31 cellular contexts compared by ENCODE assay signal in genomic region chr4:179151770-179152169, GRCh38.
"Had no signal": no experiment of that assay in that cellular context is flagged by ENCODE, and none has a peak within 500 bp of the region (broad histone marks: within the 10 kb centered on the region; RNA-seq: fewer than 3 reads in every experiment).

No MANE protein-coding gene starts in this region.

- DNase-seq: activated CD4-positive, alpha-beta T cell treated with anti-CD3 and anti-CD28 coated beads, Interleukin-2, amount 10 ng/mL, durations not matched to agents 24 days and 14 days; activated CD4-positive, alpha-beta T cell treated with anti-CD3 and anti-CD28 coated beads, Interleukin-2, amount 50 U/mL, for 4 hours; activated CD8-positive, alpha-beta T cell treated with anti-CD3 and anti-CD28 coated beads for 36 hours; activated effector memory CD4-positive, alpha-beta T cell treated with anti-CD3 and anti-CD28 coated beads, Interleukin-2, amount 50 U/mL, for 16 hours; activated naive CD4-positive, alpha-beta T cell; activated naive CD4-positive, alpha-beta T cell treated with anti-CD3 and anti-CD28 coated beads, Interleukin-2, amount 50 U/mL, for 16 hours; activated naive CD8-positive, alpha-beta T cell treated with anti-CD3 and anti-CD28 coated beads for 36 hours; activated T-cell treated with anti-CD3 and anti-CD28 coated beads, Interleukin-2, amount 50 U/mL, for 1 hour; activated T-cell treated with anti-CD3 and anti-CD28 coated beads, Interleukin-2, amount 50 U/mL, for 72 hours; amniotic stem cell; aorta; Karpas-422; KBM-7; NCI-H1048; NCI-H1105 treated with DMSO at 0.1 percent for 48 hours; NCI-H1436; NCI-H1694; NCI-H1930; NCI-H2081 treated with DMSO at 0.1 percent for 48 hours; NCI-H345; NCI-H524 treated with DMSO at 0.1 percent for 48 hours; PC-9; SIG-M5; T-cell; T-helper 17 cell had no signal

- H3K9me3 Mint-ChIP-seq: activated naive CD8-positive, alpha-beta T cell treated with anti-CD3 and anti-CD28 coated beads for 36 hours had no signal

- FAIRE-seq: RCC 7860 had no signal

- H2AFZ ChIP-seq: PC-9 had no signal

- ATAC-seq: activated CD8-positive, alpha-beta T cell treated with anti-CD3 and anti-CD28 coated beads for 36 hours; activated T-cell treated with anti-CD3 and anti-CD28 coated beads, Interleukin-2, amount 50 U/mL, for 72 hours; activated T-helper 17 cell treated with anti-CD3 and anti-CD28 coated beads, Interleukin-2, amount 50 U/mL, for 72 hours; Right ventricle myocardium inferior; SK-N-SH treated with all-trans-retinoic acid at 6 μM for 48 hours; T-cell; T-helper 17 cell had no signal

- H3K27ac Mint-ChIP-seq: activated CD4-positive, alpha-beta T cell treated with anti-CD3 and anti-CD28 coated beads, Interleukin-2, amount 10 ng/mL, durations not matched to agents 24 days and 14 days; activated CD8-positive, alpha-beta T cell treated with anti-CD3 and anti-CD28 coated beads for 36 hours; activated naive CD8-positive, alpha-beta T cell treated with anti-CD3 and anti-CD28 coated beads for 36 hours; activated T-cell treated with anti-CD3 and anti-CD28 coated beads, Interleukin-2, amount 50 U/mL, for 72 hours; activated T-helper 17 cell treated with anti-CD3 and anti-CD28 coated beads, Interleukin-2, amount 50 U/mL, for 72 hours; T-cell; T-helper 17 cell had no signal

- H3K27ac ChIP-seq: PC-9, RWPE1, VCaP had no signal

- H3K4me3 ChIP-seq: PC-9 had no signal

- H3K27me3 Mint-ChIP-seq: activated CD4-positive, alpha-beta T cell treated with anti-CD3 and anti-CD28 coated beads, Interleukin-2, amount 10 ng/mL, durations not matched to agents 24 days and 14 days; activated CD8-positive, alpha-beta T cell treated with anti-CD3 and anti-CD28 coated beads for 36 hours; activated naive CD8-positive, alpha-beta T cell treated with anti-CD3 and anti-CD28 coated beads for 36 hours; activated T-helper 17 cell treated with anti-CD3 and anti-CD28 coated beads, Interleukin-2, amount 50 U/mL, for 72 hours; T-cell; T-helper 17 cell had no signal

- H3K36me3 Mint-ChIP-seq: activated naive CD8-positive, alpha-beta T cell treated with anti-CD3 and anti-CD28 coated beads for 36 hours; T-cell had no signal

- H3K4me2 ChIP-seq: PC-9 had no signal

- H3K4me1 Mint-ChIP-seq: activated CD4-positive, alpha-beta T cell treated with anti-CD3 and anti-CD28 coated beads, Interleukin-2, amount 10 ng/mL, durations not matched to agents 24 days and 14 days; activated naive CD8-positive, alpha-beta T cell treated with anti-CD3 and anti-CD28 coated beads for 36 hours; activated T-helper 17 cell treated with anti-CD3 and anti-CD28 coated beads, Interleukin-2, amount 50 U/mL, for 72 hours; T-cell; T-helper 17 cell had no signal

- H3K4me3 Mint-ChIP-seq: activated CD4-positive, alpha-beta T cell treated with anti-CD3 and anti-CD28 coated beads, Interleukin-2, amount 10 ng/mL, durations not matched to agents 24 days and 14 days; activated CD8-positive, alpha-beta T cell treated with anti-CD3 and anti-CD28 coated beads for 36 hours; activated naive CD8-positive, alpha-beta T cell treated with anti-CD3 and anti-CD28 coated beads for 36 hours; activated T-cell treated with anti-CD3 and anti-CD28 coated beads, Interleukin-2, amount 50 U/mL, for 72 hours; activated T-helper 17 cell treated with anti-CD3 and anti-CD28 coated beads, Interleukin-2, amount 50 U/mL, for 72 hours; T-cell; T-helper 17 cell had no signal
